14 cellular contexts compared by ENCODE assay signal in the genomic region with DNA sequence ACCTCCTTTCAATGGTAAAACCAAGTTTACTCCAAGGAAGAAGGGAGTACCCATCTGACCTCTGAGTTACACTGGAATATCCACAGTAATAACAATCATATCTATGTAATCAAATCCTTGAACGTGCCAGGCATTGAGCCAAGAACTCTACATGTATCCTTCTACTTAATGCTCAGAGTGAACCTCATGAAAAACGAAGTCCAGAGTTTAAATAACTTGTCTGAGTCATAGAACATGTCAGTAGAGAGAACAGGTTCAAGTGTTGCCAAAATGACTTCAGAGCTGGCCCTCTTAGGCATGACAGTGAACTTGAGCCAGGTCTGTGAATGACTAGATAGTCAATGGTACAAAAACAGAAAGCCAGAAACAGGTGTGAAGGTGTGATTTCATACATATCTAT.
DNase-seq lines count a peak whose midpoint lies in the region; ATAC-seq and TF ChIP-seq lines count a peak whose summit lies in the region.
"Had no signal": no experiment of that assay in that cellular context is flagged by ENCODE, and none has a peak within 500 bp of the region (broad histone marks: within the 10 kb centered on the region; RNA-seq: fewer than 3 reads in every experiment).

No MANE protein-coding gene starts in this region.

- no peak overlapping the region for H3K27ac ChIP-seq in heart left ventricle
- no peak overlapping the region for H3K27ac ChIP-seq in left ventricle myocardium inferior (replicated peaks)
- H3K27ac ChIP-seq in adrenal gland, result no peak overlapping the region
- H3K27ac ChIP-seq in vagina, result no peak overlapping the region
- H3K27ac ChIP-seq: uterus had no signal

- no peak for TF ChIP-seq CTCF in heart left ventricle (IDR thresholded peaks at IDR 0.05)
- no peak for TF ChIP-seq CTCF in left ventricle myocardium inferior (IDR thresholded peaks at IDR 0.05; ENCODE audit: borderline replicate concordance)
- TF ChIP-seq CTCF in adrenal gland (IDR thresholded peaks at IDR 0.05), result no peak
- TF ChIP-seq CTCF in vagina (IDR thresholded peaks at IDR 0.05), result no peak
- TF ChIP-seq CTCF in GM13976 (IDR thresholded peaks at IDR 0.05; ENCODE audit: borderline replicate concordance, control extremely low read depth, extremely low read depth, insufficient read depth, missing control alignments), result no peak

- intact Hi-C loops in heart left ventricle (cut with DNase I) (no loop called here), left ventricle myocardium inferior (cut with micrococcal nuclease) (no loop called here), adrenal gland (cut with DNase I) (no loop called here), vagina (cut with DNase I) (no loop called here)

- peaks cover 0 to 21% (median 0%) of the 10 kb centered on the region in 12 donors for H3K9me3 ChIP-seq in heart left ventricle
- peaks cover 26% of the 10 kb centered on the region for H3K9me3 ChIP-seq in left ventricle myocardium inferior (replicated peaks)
- no peaks in the 10 kb centered on the region for H3K9me3 ChIP-seq in adrenal gland (replicated peaks in 1 of 3)
- no peaks in the 10 kb centered on the region for H3K9me3 ChIP-seq in vagina
- H3K9me3 ChIP-seq: uterus had no signal

- ATAC-seq in heart left ventricle (peak; percentile 55 to 80 (median 72)), GM18498 (IDR thresholded peaks at IDR 0.05; ENCODE audit: unreplicated experiment) (no peak)

- H3K36me3 ChIP-seq in heart left ventricle, result no peaks in the 10 kb centered on the region
- H3K36me3 ChIP-seq in left ventricle myocardium inferior, result no peaks in the 10 kb centered on the region
- no peaks in the 10 kb centered on the region for H3K36me3 ChIP-seq in adrenal gland (replicated peaks in 1 of 2)
- H3K36me3 ChIP-seq in vagina, result no peaks in the 10 kb centered on the region
- H3K36me3 ChIP-seq: uterus had no signal

- H3K4me1 ChIP-seq in heart left ventricle, result peaks cover 0 to 3% (median 0%) of the 10 kb centered on the region in 12 donors
- H3K4me1 ChIP-seq in left ventricle myocardium inferior, result peaks cover 4% of the 10 kb centered on the region
- H3K4me1 ChIP-seq in adrenal gland (replicated peaks in 1 of 2), result no peaks in the 10 kb centered on the region
- H3K4me1 ChIP-seq in vagina, result no peaks in the 10 kb centered on the region
- H3K4me1 ChIP-seq: uterus had no signal

- TF ChIP-seq POLR2A in heart left ventricle (IDR thresholded peaks at IDR 0.05), result no peak
- no peak for TF ChIP-seq POLR2A in adrenal gland (IDR thresholded peaks at IDR 0.05)
- TF ChIP-seq POLR2A in vagina (IDR thresholded peaks at IDR 0.05), result no peak

- 2 to 8% (median 4%) methylated on average over 2 of the region's 2 CpGs for WGBS in heart left ventricle, 4 donors
- WGBS in adrenal gland, 4 donors, result 8 to 19% (median 13%) methylated on average over 2 of the region's 2 CpGs

- no peak overlapping the region for H3K4me3 ChIP-seq in heart left ventricle
- no peak overlapping the region for H3K4me3 ChIP-seq in left ventricle myocardium inferior
- no peak overlapping the region for H3K4me3 ChIP-seq in adrenal gland
- H3K4me3 ChIP-seq in vagina, result no peak overlapping the region
- H3K4me3 ChIP-seq: uterus had no signal

- DNase-seq in heart left ventricle (no peak), left ventricle myocardium inferior (no peak), adrenal gland (peak in 5 of 7 donors; percentile 13 to 55 (median 20)), fibroblast of the conjunctiva (ENCODE audit: low read depth) (peak; percentile 65), vagina (ENCODE audit: extremely low spot score in 2 of 2) (peak; percentile 1 to 9), GM13976 (ENCODE audit: low spot score) (no peak)
- DNase-seq in stimulated activated CD4-positive, alpha-beta T cell treated with anti-CD3 and anti-CD28 coated beads, Interleukin-4, amount 100 ng/mL, for 24 hours, result no peak
- DNase-seq: AML-193; caudate nucleus; kidney; NCI-H526 treated with DMSO at 0.1 percent for 48 hours; stimulated activated CD4-positive, alpha-beta T cell treated with anti-CD3 and anti-CD28 coated beads, Interleukin-15, amount 100 ng/mL, for 24 hours; uterus had no signal

- in situ Hi-C loops in GM13976 (cut with MboI; ENCODE audit: low sequenced_read_pairs, unreplicated experiment), result no loop called here

- H3K27me3 ChIP-seq in heart left ventricle, result no peaks in the 10 kb centered on the region
- H3K27me3 ChIP-seq in left ventricle myocardium inferior (ENCODE audit: low read depth), result no peaks in the 10 kb centered on the region
- no peaks in the 10 kb centered on the region for H3K27me3 ChIP-seq in adrenal gland
- no peaks in the 10 kb centered on the region for H3K27me3 ChIP-seq in vagina
- H3K27me3 ChIP-seq: uterus had no signal

Comparison
In these comparisons a context has a peak if more than half of its experiments do, and no peak if none do; other contexts are left out.
1. DNase-seq: peak in adrenal gland (5 of 7), fibroblast of the conjunctiva (single experiment) and vagina (2 of 2); none in heart left ventricle (0 of 5), left ventricle myocardium inferior (single experiment), stimulated activated CD4-positive, alpha-beta T cell treated with anti-CD3 and anti-CD28 coated beads, Interleukin-4, amount 100 ng/mL, for 24 hours (single experiment) and GM13976 (single experiment).